ENCODE assay signal across 8 cellular contexts in genomic region chr6:36839819-36840379, GRCh38. TPM values are rescaled to one million over a fixed set of nuclear protein-coding genes. Genes with fewer than 3 reads are reported as not detected.
A peak's percentile ranks its signal among the peaks of the same experiment; 100 is the strongest.
DNase-seq lines count a peak whose midpoint lies in the region; ATAC-seq and TF ChIP-seq lines count a peak whose summit lies in the region.

No MANE protein-coding gene starts in this region.

- H3K4me3 Mint-ChIP-seq in HFFc6: peak overlapping the region; percentile 81

- H3K4me2 ChIP-seq in mesendoderm (ENCODE audit: low read length): peak overlapping the region; percentile 91

- H3K4me1 Mint-ChIP-seq in HFFc6 (ENCODE audit: low read depth): peaks cover 7% of the 10 kb centered on the region

- H3K18ac ChIP-seq in mesendoderm (ENCODE audit: low read length): no peak overlapping the region

- H2AK5ac ChIP-seq in mesendoderm (ENCODE audit: low read length): no peak overlapping the region

- H3K79me2 ChIP-seq in mesendoderm (ENCODE audit: control insufficient read depth, insufficient read depth, low read length): no peaks in the 10 kb centered on the region

- TF ChIP-seq CTCF in AG09309 (IDR thresholded peaks at IDR 0.05; ENCODE audit: control insufficient read depth, insufficient read depth, low read depth, low read length, missing control alignments) (no peak), HFFc6 (IDR thresholded peaks at IDR 0.05) (peak; percentile 55)

- H4K5ac ChIP-seq in mesendoderm (ENCODE audit: low read length): no peak overlapping the region

- H4K8ac ChIP-seq in mesendoderm (ENCODE audit: low read depth, low read length): no peak overlapping the region

- H3K9me3 ChIP-seq in duodenal mucosa (ENCODE audit: control insufficient read depth in 1 of 2, low read length in 2 of 2): no peaks in the 10 kb centered on the region

- H3K79me1 ChIP-seq in mesendoderm (ENCODE audit: low read length): no peaks in the 10 kb centered on the region

- H3K27ac Mint-ChIP-seq in HFFc6: no peak overlapping the region

- H3K9ac ChIP-seq in duodenal mucosa (ENCODE audit: low read depth in 1 of 2, low read length in 2 of 2): no peak overlapping the region
- peak overlapping the region; percentile 27 for H3K9ac ChIP-seq in mesendoderm (ENCODE audit: low read length)

- H3K4me1 ChIP-seq in duodenal mucosa (ENCODE audit: control insufficient read depth in 1 of 2, insufficient read depth in 2 of 2, low read length in 2 of 2) (peaks cover 13 to 15% of the 10 kb centered on the region in 2 donors), mesendoderm (ENCODE audit: control insufficient read depth, low read depth, low read length) (no peaks in the 10 kb centered on the region)

- peaks cover 12 to 26% of the 10 kb centered on the region in 2 donors for H3K27me3 ChIP-seq in duodenal mucosa (ENCODE audit: control insufficient read depth in 1 of 2, insufficient read depth in 2 of 2, low read length in 2 of 2)
- H3K27me3 ChIP-seq in mesendoderm (ENCODE audit: insufficient read depth, low read length, poor library complexity): peaks cover 19% of the 10 kb centered on the region

- no CpG with 5 or more reads among the region's 63 CpGs for WGBS in mesendoderm (ENCODE audit: extremely low coverage, insufficient coverage, low lambda C conversion rate)

- DNase-seq in AG09309 (ENCODE audit: low read depth): no peak
- no peak for DNase-seq in HFFc6
- peak; percentile 19 for DNase-seq in activated CD4-positive, alpha-beta T cell treated with anti-CD3 and anti-CD28 coated beads for 1 hour
- peak; percentile 32 for DNase-seq in mesendoderm
- DNase-seq in stimulated activated naive CD8-positive, alpha-beta T cell treated with anti-CD3 and anti-CD28 coated beads, Interleukin-15, Interleukin-2, amounts not matched to agents 100 U/mL and 50 U/mL, for 24 hours: peak; percentile 51
- DNase-seq in hippocampal formation (lab: John Stamatoyannopoulos, UW): no peak

- H2BK5ac ChIP-seq in mesendoderm (ENCODE audit: low read length): no peak overlapping the region

- H3K27ac ChIP-seq in duodenal mucosa (ENCODE audit: low read depth, low read length): no peak overlapping the region
- no peak overlapping the region for H3K27ac ChIP-seq in mesendoderm (ENCODE audit: low read depth, low read length)

- no peaks in the 10 kb centered on the region for H3K36me3 ChIP-seq in duodenal mucosa (ENCODE audit: control insufficient read depth in 1 of 2, insufficient read depth in 2 of 2, low read length in 2 of 2)
- no peaks in the 10 kb centered on the region for H3K36me3 ChIP-seq in mesendoderm (ENCODE audit: control insufficient read depth, insufficient read depth, low read length)

- no peak overlapping the region for H3K4ac ChIP-seq in mesendoderm (ENCODE audit: low read depth, low read length)

- H3K27me3 Mint-ChIP-seq in HFFc6 (ENCODE audit: insufficient read depth): peaks cover 29% of the 10 kb centered on the region

- ATAC-seq in stimulated activated naive CD8-positive, alpha-beta T cell treated with anti-CD3 and anti-CD28 coated beads, Interleukin-15, Interleukin-2, amounts not matched to agents 100 U/mL and 50 U/mL, for 24 hours: peak; percentile 44
- no peak for ATAC-seq in HG02970 (IDR thresholded peaks at IDR 0.05; ENCODE audit: low FRiP score, unreplicated experiment)

- H2BK15ac ChIP-seq in mesendoderm (replicated peaks; ENCODE audit: low read depth): no peak overlapping the region

- peak overlapping the region; percentile 47 for H3K4me3 ChIP-seq in AG09309 (ENCODE audit: control insufficient read depth, low read depth, low read length)
- H3K4me3 ChIP-seq in duodenal mucosa (ENCODE audit: low read depth in 1 of 2, low read length in 2 of 2): peak overlapping the region; percentile 51 to 57
- peak overlapping the region; percentile 15 for H3K4me3 ChIP-seq in mesendoderm (ENCODE audit: low read length)

- H3K36me3 Mint-ChIP-seq in HFFc6 (ENCODE audit: low read depth): no peaks in the 10 kb centered on the region

- peak overlapping the region; percentile 73 for H3K56ac ChIP-seq in mesendoderm (ENCODE audit: low read length)

- no peak overlapping the region for H2BK120ac ChIP-seq in mesendoderm (ENCODE audit: low read depth, low read length)

- H3K9me3 Mint-ChIP-seq in HFFc6: no peaks in the 10 kb centered on the region

- peak overlapping the region; percentile 16 for H3K23ac ChIP-seq in mesendoderm (ENCODE audit: low read length)

RNA-seq across cellular contexts. Expression of gene CPNE5, which starts 0.7 kb away (rescaled TPM):
- total RNA-seq in HFFc6 (2021; fragmentation: NEBNext Ultra II Directional; extraction: Animal tissue kit (Norgen Biotek cat#: 25700)): under 1 TPM in 4 of 6 experiments, not detected in 2; 0.12 to 0.37 (median 0.26) TPM
- polyA plus RNA-seq in mesendoderm (2013, experiment 1 of 2): 0.10 TPM
- polyA plus RNA-seq in mesendoderm (2013, experiment 2 of 2): 0.17 TPM

RNA-seq across cellular contexts. Expression of gene PPIL1, which starts 34.7 kb away (rescaled TPM):
- total RNA-seq in HFFc6 (2021; fragmentation: NEBNext Ultra II Directional; extraction: Animal tissue kit (Norgen Biotek cat#: 25700)): 10 to 100 TPM; 36.1 to 46.8 (median 39.6) TPM
- polyA plus RNA-seq in mesendoderm (2013, experiment 1 of 2): 105 TPM
- 104 TPM for polyA plus RNA-seq in mesendoderm (2013, experiment 2 of 2)

RNA-seq across cellular contexts. Expression of gene C6orf89, which starts 45.9 kb away (rescaled TPM):
- total RNA-seq in HFFc6 (2021; fragmentation: NEBNext Ultra II Directional; extraction: Animal tissue kit (Norgen Biotek cat#: 25700)): 10 to 100 TPM; 71.3 to 89.2 (median 80.8) TPM
- 7.4 TPM for polyA plus RNA-seq in mesendoderm (2013, experiment 1 of 2)
- 7.1 TPM for polyA plus RNA-seq in mesendoderm (2013, experiment 2 of 2)

Comparison
In these comparisons a context has a peak if more than half of its experiments do, and no peak if none do; other contexts are left out.
1. DNase-seq: peak in activated CD4-positive, alpha-beta T cell treated with anti-CD3 and anti-CD28 coated beads for 1 hour (single experiment), mesendoderm (single experiment) and stimulated activated naive CD8-positive, alpha-beta T cell treated with anti-CD3 and anti-CD28 coated beads, Interleukin-15, Interleukin-2, amounts not matched to agents 100 U/mL and 50 U/mL, for 24 hours (single experiment); none in AG09309 (single experiment), HFFc6 (single experiment) and hippocampal formation (0 of 2).
2. Peak in every context shown above with its lines, with median percentiles within 50 percentile points of each other: H3K4me3 ChIP-seq.